1 cellular context compared by ENCODE assay signal in the genomic region with DNA sequence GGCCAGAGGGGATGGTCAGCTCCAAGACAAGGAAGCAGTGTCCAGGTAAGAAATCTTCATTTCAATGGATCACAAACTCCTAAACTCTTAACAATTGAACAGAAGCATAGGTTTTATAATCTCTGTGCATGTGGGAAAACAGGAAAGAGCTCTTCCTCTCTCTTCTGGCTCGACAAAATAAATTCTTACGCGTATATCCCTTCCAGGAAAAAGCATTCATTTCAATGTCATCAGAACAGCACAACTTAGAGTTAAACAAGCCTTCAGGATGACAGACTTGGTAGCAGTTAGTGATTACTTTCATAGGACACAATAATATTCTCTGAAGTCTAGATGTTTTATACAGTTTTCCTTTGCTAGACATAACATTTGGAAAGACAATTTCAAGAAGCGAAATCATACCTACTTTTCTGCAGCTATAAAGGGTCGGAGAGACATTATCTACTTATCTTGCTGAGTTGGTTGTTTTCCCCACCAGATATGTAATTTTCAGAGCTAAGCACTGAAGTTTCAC.
TF ChIP-seq lines count a peak whose summit lies in the region.

No MANE protein-coding gene starts in this region.

TF ChIP-seq in A549, 52 proteins besides CTCF, POLR2A, EP300 and RAD21:
- TF ChIP-seq MAFK (IDR thresholded peaks at IDR 0.05; ENCODE audit: partially characterized antibody) (peak; percentile 31), FOSL2 (IDR thresholded peaks at IDR 0.05) (no peak), FOSL2 (CRISPR knock-in tag; IDR thresholded peaks at IDR 0.05) (no peak)
